ENCODE assay signal across 7 cellular contexts in genomic region chr2:163345795-163346573, GRCh38.
DNase-seq lines count a peak whose midpoint lies in the region; ATAC-seq, FAIRE-seq and TF ChIP-seq lines count a peak whose summit lies in the region.

No MANE protein-coding gene starts in this region.

- H3K27me3 ChIP-seq in Panc1 (ENCODE audit: control insufficient read depth, insufficient read depth, low read length) (no peaks in the 10 kb centered on the region), ovary (no peaks in the 10 kb centered on the region)

- no peaks in the 10 kb centered on the region for H3K9me3 ChIP-seq in Panc1 (ENCODE audit: control insufficient read depth, insufficient read depth, low read depth, low read length)
- no peaks in the 10 kb centered on the region for H3K9me3 ChIP-seq in ovary

- no peak for TF ChIP-seq POLR2A in H54 (IDR thresholded peaks at IDR 0.05; ENCODE audit: low read depth, low read length)
- no peak for TF ChIP-seq POLR2A in ovary (IDR thresholded peaks at IDR 0.05)

- H3K36me3 ChIP-seq in Panc1 (ENCODE audit: control insufficient read depth, insufficient read depth, low read length) = no peaks in the 10 kb centered on the region
- no peaks in the 10 kb centered on the region for H3K36me3 ChIP-seq in ovary

- DNase-seq in H54 (ENCODE audit: insufficient read length, low spot score) = no peak
- peak; percentile 79 to 93 for DNase-seq in Kasumi-1 (lab: John Stamatoyannopoulos, UW)
- DNase-seq in Panc1 (ENCODE audit: low read depth, low spot score) = peak; percentile 81
- DNase-seq in epithelial cell of esophagus (ENCODE audit: low read depth) = peak; percentile 64
- no peak for DNase-seq in ovary
- DNase-seq in activated naive CD4-positive, alpha-beta T cell (lab: John Stamatoyannopoulos, UW) = no peak

- H3K27ac ChIP-seq in Panc1 (ENCODE audit: low read length) (peak overlapping the region; percentile 100), ovary (no peak overlapping the region)

- POLR2A ChIA-PET in Panc1 (lab: Charles Lee) = no interaction called here

- H3K4me1 ChIP-seq in Panc1 (ENCODE audit: control insufficient read depth, insufficient read depth, low read length) = peaks cover 36% of the 10 kb centered on the region
- peaks cover 4% of the 10 kb centered on the region for H3K4me1 ChIP-seq in ovary (ENCODE audit: insufficient read depth)

- TF ChIP-seq CTCF in GM12872 (IDR thresholded peaks at IDR 0.05; ENCODE audit: insufficient read depth, low read depth, low read length) (peak; percentile 65; the same call in 2 of the 3 replicates), Panc1 (IDR thresholded peaks at IDR 0.05) (peak; percentile 76; the same call in 1 of the 2 replicates), epithelial cell of esophagus (IDR thresholded peaks at IDR 0.05; ENCODE audit: insufficient read depth, low read depth, low read length, missing control alignments) (peak; percentile 75), ovary (IDR thresholded peaks at IDR 0.05) (peak; percentile 38 to 56 (median 53))

- no peak for TF ChIP-seq EP300 in ovary (IDR thresholded peaks at IDR 0.05)

- intact Hi-C loops in Panc1 (cut with micrococcal nuclease; ENCODE audit: unreplicated experiment) = loop anchor here (2.0 to 10.0 kb wide), 4 partner anchors 154 to 1089 kb away; partner anchors contain the start of gene FIGN
- intact Hi-C loops in ovary (cut with DNase I) = loop anchor here in 1 of 4 donors (10.0 kb wide), 1 partner anchor 389 kb away; the partner anchor contains the start of gene FIGN

- CTCF ChIA-PET in Panc1 (lab: Charles Lee) = interaction anchor here (0.6 to 0.8 kb wide), 2 partner anchors 164 to 619 kb away, joined by 3 read pairs; no protein-coding TSS in a partner anchor

- FAIRE-seq in H54 (lab: Jason Lieb, UNC) = peak; percentile 91

- ATAC-seq in Panc1 = no peak

- in situ Hi-C loops in Panc1 (cut with HindIII; ENCODE audit: low pct_unique_long_range_greater_than_20kb, low sequenced_read_pairs) = no loop called here

- BruUV-seq in Panc1 (replicated peaks; lab: Mats Ljungman, UMichigan) = no TSS peak

- 16 to 20% (median 18%) methylated on average over 6 of the region's 6 CpGs for WGBS in ovary, 3 donors

- no peak overlapping the region for H3K4me3 ChIP-seq in Panc1 (ENCODE audit: low read depth in 2 of 2, low read length in 2 of 2)
- H3K4me3 ChIP-seq in epithelial cell of esophagus (ENCODE audit: low read length) = no peak overlapping the region
- no peak overlapping the region for H3K4me3 ChIP-seq in ovary

Comparison
In these comparisons a context has a peak if more than half of its experiments do, and no peak if none do; other contexts are left out.
1. DNase-seq: peak in Kasumi-1 (2 of 2), Panc1 (single experiment) and epithelial cell of esophagus (single experiment); none in H54 (single experiment), ovary (0 of 5) and activated naive CD4-positive, alpha-beta T cell (0 of 4).
2. Peak in every context shown above with its lines, with median percentiles within 50 percentile points of each other: CTCF ChIP-seq.